In the genomic region with DNA sequence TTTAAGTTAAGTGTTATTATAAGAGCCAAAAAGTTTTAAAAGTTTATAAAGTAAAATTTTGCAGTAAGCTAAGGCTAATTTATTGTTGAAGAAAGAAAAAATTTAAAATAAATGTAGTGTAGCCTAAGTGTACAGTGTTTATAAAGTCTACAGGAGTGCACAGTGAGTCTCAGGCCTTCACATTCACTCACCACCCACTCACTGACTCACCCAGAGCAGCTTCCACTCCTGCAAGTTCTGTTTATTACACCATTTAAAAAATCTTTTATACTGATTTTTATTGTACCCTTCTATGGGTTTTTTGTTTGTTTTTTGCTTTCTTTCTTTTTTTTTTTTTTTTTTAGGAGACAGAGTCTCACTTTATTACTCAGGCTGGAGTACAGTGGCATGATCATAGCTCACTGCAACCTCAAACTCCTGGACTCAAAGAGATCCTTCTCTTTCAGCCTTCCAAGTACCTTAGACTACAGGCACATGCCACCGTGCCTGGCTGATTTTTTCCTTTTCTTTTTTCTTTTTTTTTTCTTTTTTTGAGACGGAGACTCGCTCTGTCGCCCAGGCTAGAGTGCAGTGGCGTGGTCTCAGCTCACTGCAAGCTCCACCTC, we compare ENCODE assay signal across 21 cellular contexts. TPM values are rescaled to one million over a fixed set of nuclear protein-coding genes. Genes with fewer than 3 reads are reported as not detected.
DNase-seq lines count a peak whose midpoint lies in the region; ATAC-seq, FAIRE-seq and TF ChIP-seq lines count a peak whose summit lies in the region.
"Had no signal": no experiment of that assay in that cellular context is flagged by ENCODE, and none has a peak within 500 bp of the region (broad histone marks: within the 10 kb centered on the region; RNA-seq: fewer than 3 reads in every experiment).

No MANE protein-coding gene starts in this region.

- no peaks in the 10 kb centered on the region for H3K79me2 ChIP-seq in astrocyte (ENCODE audit: insufficient read depth, low read length)

- no peak for TF ChIP-seq CTCF in AG04450 (IDR thresholded peaks at IDR 0.05; ENCODE audit: low read depth, low read length)
- no peak for TF ChIP-seq CTCF in astrocyte (IDR thresholded peaks at IDR 0.05; ENCODE audit: insufficient read depth, low read depth, low read length)
- TF ChIP-seq CTCF in foreskin keratinocyte (conservative IDR thresholded peaks at IDR 0.05) = no peak
- TF ChIP-seq CTCF in suprapubic skin (IDR thresholded peaks at IDR 0.05) = no peak

- H3K9me3 ChIP-seq in AG04450 (ENCODE audit: control insufficient read depth, insufficient read depth, low read length) (peaks cover 3% of the 10 kb centered on the region; the same call in 1 of the 2 replicates), astrocyte (ENCODE audit: insufficient read depth, low read depth, low read length) (peaks cover 3% of the 10 kb centered on the region), suprapubic skin (no peaks in the 10 kb centered on the region)
- H3K9me3 ChIP-seq: prostate gland, tibial nerve had no signal

- CTCF ChIA-PET in AG04450 (lab: Charles Lee) = interaction anchor here (0.6 to 0.9 kb wide), 2 partner anchors 249 to 805 kb away, joined by 3 to 4 read pairs; no protein-coding TSS in a partner anchor

- H3K27me3 Mint-ChIP-seq in astrocyte (ENCODE audit: low read depth, unreplicated experiment) = no peaks in the 10 kb centered on the region

- H3K9me3 Mint-ChIP-seq in astrocyte (ENCODE audit: unreplicated experiment) = no peaks in the 10 kb centered on the region

- H2AFZ ChIP-seq in astrocyte (ENCODE audit: low read depth, low read length) = no peak overlapping the region
- H2AFZ ChIP-seq: PC-9 had no signal

- WGBS in suprapubic skin = 94% methylated on average over 5 of the region's 5 CpGs

- H3K4me1 ChIP-seq in astrocyte (ENCODE audit: insufficient read depth, low read length) (no peaks in the 10 kb centered on the region), foreskin keratinocyte (peaks cover 6% of the 10 kb centered on the region), suprapubic skin (peaks cover 3% of the 10 kb centered on the region)
- H3K4me1 ChIP-seq: prostate gland, tibial nerve had no signal

- no peaks in the 10 kb centered on the region for H4K20me1 ChIP-seq in astrocyte (ENCODE audit: insufficient read depth, low read length)
- H4K20me1 ChIP-seq: BLaER1 treated with 17β-estradiol and CSF1 and Interleukin-3, amounts not matched to agents 10 nM and 100 nM had no signal

- DNase-seq in AG04450 (ENCODE audit: low read depth, low spot score) (peak; percentile 44), EL (peak; percentile 40), astrocyte (ENCODE audit: low read depth) (peak; percentile 58), foreskin keratinocyte (no peak), suprapubic skin (ENCODE audit: low spot score in 2 of 2) (no peak), NCI-H82 (lab: John Stamatoyannopoulos, UW) (no peak)
- DNase-seq in effector CD4-positive, alpha-beta T cell = no peak
- DNase-seq: activated CD8-positive, alpha-beta memory T cell treated with anti-CD3 and anti-CD28 coated beads, Interleukin-2, amount 50 U/mL, for 48 hours; amniotic stem cell; dermis blood vessel endothelial cell; DMS79; NCI-H1048; NCI-H510A treated with DMSO at 0.1 percent for 48 hours; PC-9; stimulated activated CD8-positive, alpha-beta memory T cell treated with anti-CD3 and anti-CD28 coated beads, Interleukin-4, amount 100 ng/mL, for 48 hours had no signal

- H3K27ac ChIP-seq in AG04450 (ENCODE audit: low read depth, low read length) = peak overlapping the region; percentile 47
- no peak overlapping the region for H3K27ac ChIP-seq in astrocyte (ENCODE audit: low read depth, low read length)
- H3K27ac ChIP-seq in foreskin keratinocyte = no peak overlapping the region
- H3K27ac ChIP-seq in suprapubic skin = no peak overlapping the region
- H3K27ac ChIP-seq: BLaER1 treated with 17β-estradiol and CSF1 and Interleukin-3, amounts not matched to agents 10 nM and 100 nM; PC-9; prostate gland; tibial nerve had no signal

- no peaks in the 10 kb centered on the region for H3K36me3 Mint-ChIP-seq in astrocyte (ENCODE audit: low read depth, unreplicated experiment)

- peak overlapping the region; percentile 57 for H3K4me2 ChIP-seq in astrocyte (ENCODE audit: low read length)
- H3K4me2 ChIP-seq: PC-9 had no signal

- no peak for TF ChIP-seq POLR2A in suprapubic skin (IDR thresholded peaks at IDR 0.05)

- POLR2A ChIA-PET in AG04450 (lab: Yijun Ruan, JAX) = interaction anchor here (0.7 kb wide), 1 partner anchor 521 kb away, joined by 3 read pairs; no protein-coding TSS in a partner anchor

- no peak overlapping the region for H3K4me3 Mint-ChIP-seq in astrocyte (ENCODE audit: unreplicated experiment)

- no peak for TF ChIP-seq EP300 in suprapubic skin (IDR thresholded peaks at IDR 0.05)

- no peaks in the 10 kb centered on the region for H3K4me1 Mint-ChIP-seq in astrocyte (ENCODE audit: low read depth, unreplicated experiment)

- ATAC-seq in foreskin keratinocyte (peak; percentile 64), HG02870 (IDR thresholded peaks at IDR 0.05; ENCODE audit: unreplicated experiment) (no peak)
- ATAC-seq: GM12878 had no signal

- H3K36me3 ChIP-seq in astrocyte (ENCODE audit: insufficient read depth, low read length) = no peaks in the 10 kb centered on the region
- no peaks in the 10 kb centered on the region for H3K36me3 ChIP-seq in suprapubic skin
- H3K36me3 ChIP-seq: BLaER1 treated with 17β-estradiol and CSF1 and Interleukin-3, amounts not matched to agents 10 nM and 100 nM; prostate gland; tibial nerve had no signal

- H3K9ac ChIP-seq in astrocyte (ENCODE audit: low read length) = no peak overlapping the region
- H3K9ac ChIP-seq: BLaER1 treated with 17β-estradiol and CSF1 and Interleukin-3, amounts not matched to agents 10 nM and 100 nM had no signal

- no peaks in the 10 kb centered on the region for H3K27me3 ChIP-seq in AG04450 (ENCODE audit: control insufficient read depth, insufficient read depth, low read length)
- H3K27me3 ChIP-seq in astrocyte (ENCODE audit: insufficient read depth, low read length) = no peaks in the 10 kb centered on the region
- H3K27me3 ChIP-seq in foreskin keratinocyte = no peaks in the 10 kb centered on the region
- H3K27me3 ChIP-seq in suprapubic skin = no peaks in the 10 kb centered on the region
- H3K27me3 ChIP-seq: BLaER1 treated with 17β-estradiol and CSF1 and Interleukin-3, amounts not matched to agents 10 nM and 100 nM; tibial nerve had no signal

- no peak for FAIRE-seq in astrocyte (lab: Jason Lieb, UNC)
- FAIRE-seq: GM12878, islet of Langerhans had no signal

- no peak overlapping the region for H3K27ac Mint-ChIP-seq in astrocyte (ENCODE audit: unreplicated experiment)

- H3K4me3 ChIP-seq in AG04450 (ENCODE audit: low read depth, low read length) (no peak overlapping the region), astrocyte (ENCODE audit: insufficient read depth, low read depth, low read length) (no peak overlapping the region), suprapubic skin (no peak overlapping the region)
- H3K4me3 ChIP-seq: BLaER1 treated with 17β-estradiol and CSF1 and Interleukin-3, amounts not matched to agents 10 nM and 100 nM; GM12878; PC-9; prostate gland; tibial nerve had no signal

RNA-seq across cellular contexts. Expression of a gene that starts 25.9 kb away (rescaled TPM):
- polyA plus RNA-seq in AG04450 (2011; rRNA removed) (0.58 and 1.0 TPM in 2 replicates), foreskin keratinocyte (474 and 545 TPM in 2 replicates)
- polyA minus RNA-seq in AG04450 (2011; rRNA and poly(A)+ RNA removed) = not detected in 2 replicates
- total RNA-seq in astrocyte (0.41 and 0.55 TPM in 2 replicates), foreskin keratinocyte (336 and 383 TPM in 2 replicates), suprapubic skin (100 to 1,000 TPM in 3 of 4 donors, 10 to 100 TPM in 1; 22.4 to 253 (median 192) TPM)
- total RNA-seq: dermis blood vessel endothelial cell had no signal

RNA-seq across cellular contexts. Expression of a gene that starts 32.1 kb away (rescaled TPM):
- polyA plus RNA-seq in AG04450 (2011; rRNA removed) (16.7 and 21.7 TPM in 2 replicates), foreskin keratinocyte (61.1 and 78.6 TPM in 2 replicates)
- polyA minus RNA-seq in AG04450 (2011; rRNA and poly(A)+ RNA removed) = 5.9 and 11.6 TPM in 2 replicates
- total RNA-seq in astrocyte (43.2 and 46.6 TPM in 2 replicates), foreskin keratinocyte (46.5 and 62.3 TPM in 2 replicates), suprapubic skin (10 to 100 TPM; 10.2 to 40.1 (median 22.7) TPM)

RNA-seq across cellular contexts. Expression of a gene that starts 33.1 kb away (rescaled TPM):
- polyA plus RNA-seq in AG04450 (2011; rRNA removed) (58.3 and 61.6 TPM in 2 replicates), foreskin keratinocyte (66.0 and 81.6 TPM in 2 replicates)
- 10.1 and 11.6 TPM in 2 replicates for polyA minus RNA-seq in AG04450 (2011; rRNA and poly(A)+ RNA removed)
- total RNA-seq in astrocyte (65.1 and 72.2 TPM in 2 replicates), foreskin keratinocyte (41.3 and 51.5 TPM in 2 replicates), suprapubic skin (10 to 100 TPM; 28.6 to 40.3 (median 33.4) TPM)

Comparison
In these comparisons a context has a peak if more than half of its experiments do, and no peak if none do; other contexts are left out.
1. DNase-seq: peak in AG04450 (single experiment), EL (single experiment) and astrocyte (single experiment); none in foreskin keratinocyte (0 of 2), suprapubic skin (0 of 2), NCI-H82 (single experiment) and effector CD4-positive, alpha-beta T cell (single experiment).
2. RNA of a gene that starts 25.9 kb away (total RNA-seq): 336 to 383 TPM in foreskin keratinocyte and 22.4 to 253 TPM in suprapubic skin; 0.41 to 0.55 TPM in astrocyte; every median in the first group is over 10 times any median in the second.